In the genomic region with DNA sequence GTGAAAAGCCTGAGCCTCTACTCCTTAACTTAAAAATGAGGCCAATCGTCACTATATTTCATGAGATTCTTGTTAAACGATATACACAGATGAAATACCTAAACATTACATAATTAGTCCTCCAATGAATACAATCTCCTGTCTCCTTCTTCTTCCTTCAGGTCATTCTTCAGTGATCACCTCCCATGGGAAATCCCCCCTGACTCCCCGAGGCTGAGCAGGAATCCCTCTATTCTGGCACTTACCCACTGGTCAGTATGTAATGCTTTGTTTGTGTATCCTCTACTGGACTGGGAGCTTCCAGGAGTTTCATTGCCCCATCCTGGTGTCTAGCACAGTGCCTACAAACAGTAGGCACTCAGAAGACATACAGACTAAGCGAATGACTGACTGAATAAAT, we compare ENCODE assay signal across 32 cellular contexts.
"Had no signal": no experiment of that assay in that cellular context is flagged by ENCODE, and none has a peak within 500 bp of the region (broad histone marks: within the 10 kb centered on the region; RNA-seq: fewer than 3 reads in every experiment).

No MANE protein-coding gene starts in this region.

- H3K27ac ChIP-seq: brain microvascular endothelial cell, colonic mucosa, heart left ventricle, WERI-Rb-1 had no signal

- H3K36me3 Mint-ChIP-seq: activated CD4-positive, alpha-beta memory T cell treated with anti-CD3 and anti-CD28 coated beads for 36 hours; activated naive CD8-positive, alpha-beta T cell had no signal

- H3K4me3 Mint-ChIP-seq: activated CD4-positive, alpha-beta memory T cell treated with anti-CD3 and anti-CD28 coated beads for 36 hours; activated CD4-positive, alpha-beta T cell treated with anti-CD3 and anti-CD28 coated beads for 36 hours; activated CD4-positive, alpha-beta T cell treated with anti-CD3 and anti-CD28 coated beads, Interleukin-2, amount 10 ng/mL, durations not matched to agents 24 days and 14 days; activated naive CD8-positive, alpha-beta T cell; activated T-cell treated with anti-CD3 and anti-CD28 coated beads, Interleukin-2, amount 50 U/mL, for 4 hours; activated T-helper 17 cell treated with anti-CD3 and anti-CD28 coated beads, Interleukin-2, amount 50 U/mL, for 72 hours; endodermal cell; T-helper 17 cell; T-helper 2 cell treated with Interferon-gamma antibody and Interleukin-4, amounts not matched to agents 5 μg/mL and 100 μg/mL, for 36 hours had no signal

- DNase-seq: activated CD4-positive, alpha-beta memory T cell treated with anti-CD3 and anti-CD28 coated beads for 36 hours; activated CD4-positive, alpha-beta T cell treated with anti-CD3 and anti-CD28 coated beads for 36 hours; activated CD4-positive, alpha-beta T cell treated with anti-CD3 and anti-CD28 coated beads, Interleukin-2, amount 10 ng/mL, durations not matched to agents 24 days and 14 days; activated CD4-positive, CD25-positive, alpha-beta regulatory T cell; activated CD4-positive, CD25-positive, alpha-beta regulatory T cell treated with anti-CD3 and anti-CD28 coated beads, Interleukin-2, amount 50 U/mL, for 72 hours; activated CD8-positive, alpha-beta memory T cell treated with anti-CD3 and anti-CD28 coated beads for 24 hours; activated effector memory CD4-positive, alpha-beta T cell treated with Interleukin-2 at 50 U/mL for 16 hours; activated gamma-delta T cell treated with Interleukin-2 at 50 U/mL for 16 hours; activated naive CD4-positive, alpha-beta T cell treated with anti-CD3 and anti-CD28 coated beads, Interleukin-2, amount 50 U/mL, for 16 hours; activated naive CD4-positive, alpha-beta T cell treated with Interleukin-2 at 50 U/mL for 16 hours; activated T-cell treated with anti-CD3 and anti-CD28 coated beads, Interleukin-2, amount 50 U/mL, for 4 hours; amniotic stem cell; anterior cingulate cortex; brain microvascular endothelial cell; cerebellar nuclear complex; colonic mucosa; effector memory CD4-positive, alpha-beta T cell; endodermal cell; foreskin fibroblast; glutamatergic neuron; heart left ventricle; T-helper 1 cell; T-helper 17 cell; T1000; WERI-Rb-1 had no signal

- FAIRE-seq: astrocyte, bronchial epithelial cell, frontal cortex had no signal

- ATAC-seq: activated CD4-positive, alpha-beta T cell treated with anti-CD3 and anti-CD28 coated beads for 36 hours; activated T-cell treated with anti-CD3 and anti-CD28 coated beads, Interleukin-2, amount 50 U/mL, for 4 hours; activated T-helper 17 cell treated with anti-CD3 and anti-CD28 coated beads, Interleukin-2, amount 50 U/mL, for 72 hours; esophagus mucosa; heart left ventricle; T-helper 17 cell had no signal

- H3K4me1 Mint-ChIP-seq: activated CD4-positive, alpha-beta T cell treated with anti-CD3 and anti-CD28 coated beads for 36 hours; activated CD4-positive, alpha-beta T cell treated with anti-CD3 and anti-CD28 coated beads, Interleukin-2, amount 10 ng/mL, durations not matched to agents 24 days and 14 days; activated T-helper 17 cell treated with anti-CD3 and anti-CD28 coated beads, Interleukin-2, amount 50 U/mL, for 72 hours; T-helper 17 cell had no signal

- H3K27ac Mint-ChIP-seq: activated CD4-positive, alpha-beta memory T cell treated with anti-CD3 and anti-CD28 coated beads for 36 hours; activated CD4-positive, alpha-beta T cell treated with anti-CD3 and anti-CD28 coated beads for 36 hours; activated CD4-positive, alpha-beta T cell treated with anti-CD3 and anti-CD28 coated beads, Interleukin-2, amount 10 ng/mL, durations not matched to agents 24 days and 14 days; activated naive CD8-positive, alpha-beta T cell; activated T-helper 17 cell treated with anti-CD3 and anti-CD28 coated beads, Interleukin-2, amount 50 U/mL, for 72 hours; endodermal cell; T-helper 17 cell; T-helper 2 cell treated with Interferon-gamma antibody and Interleukin-4, amounts not matched to agents 5 μg/mL and 100 μg/mL, for 36 hours had no signal

- H3K27me3 Mint-ChIP-seq: T-helper 17 cell had no signal

- H3K9me3 Mint-ChIP-seq: activated CD4-positive, alpha-beta memory T cell treated with anti-CD3 and anti-CD28 coated beads for 36 hours; activated T-cell treated with anti-CD3 and anti-CD28 coated beads, Interleukin-2, amount 50 U/mL, for 4 hours; activated T-helper 17 cell treated with anti-CD3 and anti-CD28 coated beads, Interleukin-2, amount 50 U/mL, for 72 hours; T-helper 2 cell treated with Interferon-gamma antibody and Interleukin-4, amounts not matched to agents 5 μg/mL and 100 μg/mL, for 36 hours had no signal
